Comparison of ENCODE assay signal across 8 cellular contexts in the genomic region with DNA sequence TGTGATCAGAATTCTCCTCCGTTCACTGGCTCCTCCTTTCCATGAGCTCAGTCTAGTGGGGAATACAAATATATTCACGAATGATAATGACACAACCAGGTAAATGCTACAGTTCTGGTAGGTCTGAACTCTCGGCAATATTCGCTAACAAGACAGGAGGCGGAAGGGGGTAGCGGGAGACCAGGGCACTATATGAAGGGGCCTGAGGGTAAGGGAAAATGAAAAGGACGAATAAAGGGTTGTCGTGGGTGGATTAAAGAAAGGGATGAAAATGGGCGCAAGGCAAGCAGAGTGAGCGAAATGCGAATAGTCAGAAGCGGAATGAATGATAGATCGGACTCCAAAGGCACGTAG. TPM values are rescaled to one million over a fixed set of nuclear protein-coding genes. Genes with fewer than 3 reads are reported as not detected.
DNase-seq lines count a peak whose midpoint lies in the region; ATAC-seq and TF ChIP-seq lines count a peak whose summit lies in the region.

No MANE protein-coding gene starts in this region.

- intact Hi-C loops in esophagus squamous epithelium (cut with DNase I): no loop called here

- no peak overlapping the region for H3K14ac ChIP-seq in neuronal stem cell (ENCODE audit: low read length)

- H2BK5ac ChIP-seq in neuronal stem cell (ENCODE audit: low read length): no peak overlapping the region

- H3K4me3 ChIP-seq in DOHH2 (ENCODE audit: low read length) (peak overlapping the region; percentile 91), Peyer's patch (peak overlapping the region; percentile 57 to 87 (median 65)), esophagus squamous epithelium (peak overlapping the region; percentile 65 to 85 (median 76)), neuronal stem cell (ENCODE audit: low read length in 2 of 2) (peak overlapping the region; percentile 90 to 93)

- H3K79me2 ChIP-seq in DOHH2 (ENCODE audit: control insufficient read depth, low read length): peaks cover 24% of the 10 kb centered on the region

- H3K27ac ChIP-seq in DOHH2 (ENCODE audit: low read depth, low read length) (peak overlapping the region; percentile 57), Peyer's patch (peak overlapping the region; percentile 77 to 92 (median 82)), esophagus squamous epithelium (peak overlapping the region; percentile 86 to 94 (median 92)), neuronal stem cell (replicated peaks; ENCODE audit: low read length) (peak overlapping the region; percentile 71)

- no peak overlapping the region for H2BK120ac ChIP-seq in neuronal stem cell (ENCODE audit: low read depth, low read length)

- H3K4me1 ChIP-seq in DOHH2 (ENCODE audit: control insufficient read depth, low read length) (peaks cover 14% of the 10 kb centered on the region), Peyer's patch (peaks cover 0 to 8% (median 0%) of the 10 kb centered on the region in 4 donors), esophagus squamous epithelium (peaks cover 3 to 19% (median 8%) of the 10 kb centered on the region in 3 donors), neuronal stem cell (ENCODE audit: control insufficient read depth in 2 of 2, insufficient read depth in 1 of 2, low read depth in 1 of 2, low read length in 2 of 2) (no peaks in the 10 kb centered on the region)

- no peak overlapping the region for H3K18ac ChIP-seq in neuronal stem cell (ENCODE audit: low read length)

- peak overlapping the region; percentile 92 for H2AFZ ChIP-seq in neuronal stem cell (ENCODE audit: low read length)

- WGBS in esophagus squamous epithelium, 2 donors: 0 to 25% methylated on average over 14 of the region's 14 CpGs
- WGBS in neuronal stem cell (ENCODE audit: extremely low coverage in 2 of 2, insufficient read length in 2 of 2, insufficient replicate concordance in 1 of 2), 2 donors: no CpG with 5 or more reads among the region's 14 CpGs

- ATAC-seq in GM21737 (IDR thresholded peaks at IDR 0.05; ENCODE audit: unreplicated experiment): peak; percentile 21
- ATAC-seq in HG03039 (IDR thresholded peaks at IDR 0.05; ENCODE audit: unreplicated experiment): no peak

- H3K36me3 ChIP-seq in DOHH2 (ENCODE audit: control insufficient read depth, low read length): no peaks in the 10 kb centered on the region
- no peaks in the 10 kb centered on the region for H3K36me3 ChIP-seq in Peyer's patch
- H3K36me3 ChIP-seq in esophagus squamous epithelium: peaks cover 0 to 4% (median 0%) of the 10 kb centered on the region in 3 donors
- peaks cover 0 to 2% of the 10 kb centered on the region in 2 donors for H3K36me3 ChIP-seq in neuronal stem cell (replicated peaks in 1 of 2; ENCODE audit: control insufficient read depth in 2 of 2, insufficient read depth in 2 of 2, low read length in 2 of 2)

- H3K9me2 ChIP-seq in DOHH2 (replicated peaks; ENCODE audit: control insufficient read depth, low read length): no peaks in the 10 kb centered on the region

- no peak for DNase-seq in Peyer's patch
- no peak for DNase-seq in esophagus squamous epithelium (lab: John Stamatoyannopoulos, UW)
- DNase-seq in neuronal stem cell (ENCODE audit: low spot score): no peak
- DNase-seq in erythroblast (lab: John Stamatoyannopoulos, UW): no peak
- DNase-seq in NCI-H1092 treated with DMSO at 0.1 percent for 48 hours (lab: John Stamatoyannopoulos, UW): no peak

- H3K4me2 ChIP-seq in DOHH2 (ENCODE audit: low read length) (peak overlapping the region; percentile 80), neuronal stem cell (ENCODE audit: insufficient read depth, low read length, poor library complexity, severe bottlenecking) (peak overlapping the region; percentile 64)

- no peaks in the 10 kb centered on the region for H3K79me1 ChIP-seq in neuronal stem cell (ENCODE audit: low read depth, low read length)

- TF ChIP-seq POLR2A in Peyer's patch (IDR thresholded peaks at IDR 0.05) (no peak), esophagus squamous epithelium (IDR thresholded peaks at IDR 0.05) (no peak), erythroblast (IDR thresholded peaks at IDR 0.05; ENCODE audit: low read length) (no peak)

- H2AK5ac ChIP-seq in neuronal stem cell (ENCODE audit: low read depth, low read length): no peak overlapping the region

- no peaks in the 10 kb centered on the region for H4K20me1 ChIP-seq in DOHH2 (ENCODE audit: control insufficient read depth, insufficient read depth, low read depth, low read length)

- H3K27me3 ChIP-seq in DOHH2 (ENCODE audit: control insufficient read depth, low read length): no peaks in the 10 kb centered on the region
- no peaks in the 10 kb centered on the region for H3K27me3 ChIP-seq in Peyer's patch
- H3K27me3 ChIP-seq in esophagus squamous epithelium: no peaks in the 10 kb centered on the region
- peaks cover 0 to 2% (median 0%) of the 10 kb centered on the region in 3 experiments for H3K27me3 ChIP-seq in neuronal stem cell (ENCODE audit: control insufficient read depth in 3 of 3, insufficient read depth in 3 of 3, low read depth in 1 of 3, low read length in 3 of 3)

- no peak overlapping the region for H3K23ac ChIP-seq in neuronal stem cell (ENCODE audit: low read depth, low read length, poor library complexity)

- no peaks in the 10 kb centered on the region for H3F3A ChIP-seq in DOHH2 (ENCODE audit: control insufficient read depth, insufficient read depth)

- H3K9ac ChIP-seq in neuronal stem cell (ENCODE audit: low read depth, low read length, poor library complexity): peak overlapping the region; percentile 90

- TF ChIP-seq CTCF in DOHH2 (IDR thresholded peaks at IDR 0.05; ENCODE audit: low read depth, low read length, poor library complexity, severe bottlenecking) (no peak), Peyer's patch (IDR thresholded peaks at IDR 0.05) (no peak), esophagus squamous epithelium (IDR thresholded peaks at IDR 0.05) (no peak)

- H2BK15ac ChIP-seq in neuronal stem cell (ENCODE audit: low read length): no peak overlapping the region

- no peak overlapping the region for H3K4ac ChIP-seq in neuronal stem cell (ENCODE audit: low read length)

- no peak overlapping the region for H4K8ac ChIP-seq in neuronal stem cell (ENCODE audit: low read depth, low read length)

- H4K91ac ChIP-seq in neuronal stem cell (ENCODE audit: low read depth, low read length, poor library complexity): no peak overlapping the region

- H2BK12ac ChIP-seq in neuronal stem cell (ENCODE audit: low read length): no peak overlapping the region

- H3K9me3 ChIP-seq in DOHH2 (ENCODE audit: control insufficient read depth, insufficient read depth, low read length) (no peaks in the 10 kb centered on the region), Peyer's patch (no peaks in the 10 kb centered on the region), esophagus squamous epithelium (no peaks in the 10 kb centered on the region), neuronal stem cell (replicated peaks in 1 of 2; ENCODE audit: control insufficient read depth in 2 of 2, insufficient read depth in 1 of 2, low read depth in 1 of 2, low read length in 2 of 2) (no peaks in the 10 kb centered on the region)

RNA-seq across cellular contexts. Expression of a gene that starts 0.7 kb away (rescaled TPM):
- total RNA-seq in Peyer's patch: 10 to 100 TPM in 2 of 4 donors, 1 to 10 TPM in 2; 4.1 to 10.5 (median 7.7) TPM
- 1 to 10 TPM; 2.2 to 5.0 (median 2.6) TPM for total RNA-seq in esophagus squamous epithelium
- 11.2 TPM for polyA plus RNA-seq in neuronal stem cell (2013, experiment 1 of 2)
- polyA plus RNA-seq in neuronal stem cell (2013, experiment 2 of 2): 11.9 TPM

RNA-seq across cellular contexts. Expression of a gene that starts 47.1 kb away (rescaled TPM):
- not detected for total RNA-seq in Peyer's patch
- not detected for total RNA-seq in esophagus squamous epithelium
- polyA plus RNA-seq in neuronal stem cell (2013, experiment 1 of 2): 0.35 TPM
- 0.18 TPM for polyA plus RNA-seq in neuronal stem cell (2013, experiment 2 of 2)
